ENCODE assay signal across 4 cellular contexts in genomic region chr2:33650171-33650570, GRCh38.
"Had no signal": no experiment of that assay in that cellular context is flagged by ENCODE, and none has a peak within 500 bp of the region (broad histone marks: within the 10 kb centered on the region; RNA-seq: fewer than 3 reads in every experiment).

No MANE protein-coding gene starts in this region.

- H3K27ac ChIP-seq: HL-60 had no signal

- DNase-seq: IMR-90 had no signal

- H3K4me3 ChIP-seq: K562 had no signal

- ATAC-seq: HepG2, K562 had no signal
